Comparison of ENCODE assay signal across 8 cellular contexts in genomic region chr4:70734971-70735370, GRCh38. TPM values are rescaled to one million over a fixed set of nuclear protein-coding genes. Genes with fewer than 3 reads are reported as not detected.
DNase-seq lines count a peak whose midpoint lies in the region; ATAC-seq and TF ChIP-seq lines count a peak whose summit lies in the region.

No MANE protein-coding gene starts in this region.

- no peaks in the 10 kb centered on the region for H3K9me3 Mint-ChIP-seq in osteocyte (ENCODE audit: unreplicated experiment)

- H3K4me3 ChIP-seq in NB4 (ENCODE audit: low read depth, low read length) = peak overlapping the region; percentile 73
- H3K4me3 ChIP-seq in dorsolateral prefrontal cortex = peak overlapping the region; percentile 22 to 70 (median 51)

- no peak for TF ChIP-seq POLR2A in NB4 (IDR thresholded peaks at IDR 0.05; ENCODE audit: extremely low read depth, insufficient read length)

- H3K36me3 Mint-ChIP-seq in osteocyte (ENCODE audit: unreplicated experiment) = peaks cover 3% of the 10 kb centered on the region

- H3K4me3 Mint-ChIP-seq in osteocyte (ENCODE audit: unreplicated experiment) = peak overlapping the region; percentile 69

- peak overlapping the region in 57 of 59 donors; percentile 55 to 94 (median 85) for H3K27ac ChIP-seq in dorsolateral prefrontal cortex

- no peaks in the 10 kb centered on the region for H3K27me3 ChIP-seq in dorsolateral prefrontal cortex

- H3K27ac Mint-ChIP-seq in osteocyte (ENCODE audit: unreplicated experiment) = peak overlapping the region; percentile 79

- H3K4me1 Mint-ChIP-seq in osteocyte (ENCODE audit: unreplicated experiment) = peaks cover 23% of the 10 kb centered on the region

- ATAC-seq in GM18909 (IDR thresholded peaks at IDR 0.05; ENCODE audit: poor library complexity, unreplicated experiment) = peak; percentile 10

- no peaks in the 10 kb centered on the region for H3K27me3 Mint-ChIP-seq in osteocyte (ENCODE audit: unreplicated experiment)

- intact Hi-C loops in dorsolateral prefrontal cortex (cut with DNase I) = no loop called here

- DNase-seq in NB4 (ENCODE audit: low read depth) (peak; percentile 31), dorsolateral prefrontal cortex (no peak), osteocyte (ENCODE audit: extremely low spot score, unreplicated experiment) (no peak), NCI-H146 (lab: John Stamatoyannopoulos, UW) (no peak), globus pallidus (ENCODE audit: low spot score) (no peak), foreskin melanocyte (no peak)
- no peak for DNase-seq in activated CD8-positive, alpha-beta memory T cell treated with anti-CD3 and anti-CD28 coated beads, Interleukin-2, amount 50 U/mL, for 48 hours

- no peak for TF ChIP-seq CTCF in NB4 (IDR thresholded peaks at IDR 0.05; ENCODE audit: low read depth, low read length)
- TF ChIP-seq CTCF in dorsolateral prefrontal cortex (IDR thresholded peaks at IDR 0.05 in 54 of 56, conservative IDR thresholded peaks at IDR 0.05 in 2 of 56; ENCODE audit: low read depth in 1 of 56, partially characterized antibody in 56 of 56) = no peak
- no peak for TF ChIP-seq CTCF in osteocyte (IDR thresholded peaks at IDR 0.05)

RNA-seq across cellular contexts. Expression of gene RUFY3, which starts 13.2 kb away (rescaled TPM):
- total RNA-seq in dorsolateral prefrontal cortex = 100 to 1,000 TPM; 148 to 276 (median 235) TPM
- total RNA-seq in osteocyte = 73.5 and 73.8 TPM in 2 replicates

RNA-seq across cellular contexts. Expression of gene UTP3, which starts 46.6 kb away (rescaled TPM):
- total RNA-seq in dorsolateral prefrontal cortex (10 to 100 TPM; 13.8 to 28.6 (median 21.3) TPM), osteocyte (29.4 and 29.9 TPM in 2 replicates)
